Comparison of ENCODE assay signal across 1 cellular context in the genomic region with DNA sequence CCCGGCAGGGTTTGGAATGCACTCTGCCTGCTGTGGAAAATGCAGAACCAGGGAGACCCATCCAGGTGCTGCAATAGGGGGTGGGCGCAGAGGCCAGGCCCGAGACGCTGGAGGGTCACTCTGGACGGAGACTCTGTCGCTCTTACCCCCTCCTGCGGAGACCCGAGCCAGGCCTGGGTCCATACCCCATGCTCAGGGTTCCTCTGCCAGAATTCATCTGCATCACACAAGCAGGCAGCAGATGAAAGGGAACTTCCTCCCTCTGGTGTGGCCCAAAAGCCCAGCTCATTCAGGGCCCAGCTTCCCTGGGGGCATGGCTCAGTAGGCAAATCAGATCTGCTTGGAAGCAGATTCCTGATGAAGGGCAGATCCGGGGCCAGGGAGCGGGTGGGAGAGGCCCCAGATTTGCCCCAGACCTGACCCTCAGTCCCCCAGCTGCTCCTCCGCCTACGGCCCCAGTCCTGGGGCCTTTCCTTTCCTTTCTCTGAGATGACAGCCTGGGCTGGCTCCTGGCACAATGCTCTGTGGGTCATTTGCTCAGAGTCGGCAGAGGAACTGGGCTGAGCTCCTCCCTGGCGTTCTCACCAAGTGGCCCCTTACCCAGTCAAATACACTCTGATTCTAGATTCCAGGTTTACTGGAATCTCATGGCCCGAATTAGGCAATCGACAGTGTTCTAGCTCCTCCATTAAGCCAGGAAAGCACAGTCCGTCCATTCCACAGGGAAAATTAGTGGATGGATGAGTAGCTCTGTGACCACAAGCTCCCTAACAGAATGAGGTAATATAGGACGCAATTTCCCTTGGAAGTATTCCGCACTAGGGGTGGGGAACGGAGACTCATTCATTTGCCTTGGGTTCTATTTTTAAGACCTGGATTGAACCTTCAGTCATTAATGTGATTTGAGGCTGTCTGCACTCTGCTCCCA.
TF ChIP-seq lines count a peak whose summit lies in the region.

No MANE protein-coding gene starts in this region.

TF ChIP-seq in H1, 55 proteins besides CTCF, POLR2A, EP300 and RAD21:
- TF ChIP-seq TBP (IDR thresholded peaks at IDR 0.05; ENCODE audit: low read depth, low read length) (peak; percentile 37; the same call in 1 of the 2 replicates), EZH2 (IDR thresholded peaks at IDR 0.05; ENCODE audit: low read depth, low read length, severe bottlenecking) (no peak), BCL11A (IDR thresholded peaks at IDR 0.05; ENCODE audit: low read depth in 2 of 2, low read length in 2 of 2) (no peak), CHD2 (IDR thresholded peaks at IDR 0.05; ENCODE audit: low read length) (no peak)
- TF ChIP-seq, protein P1, sequence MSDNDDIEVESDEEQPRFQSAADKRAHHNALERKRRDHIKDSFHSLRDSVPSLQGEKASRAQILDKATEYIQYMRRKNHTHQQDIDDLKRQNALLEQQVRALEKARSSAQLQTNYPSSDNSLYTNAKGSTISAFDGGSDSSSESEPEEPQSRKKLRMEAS (IDR thresholded peaks at IDR 0.05) = 0 out of 2 replicates have a peak, but pooled peaks have one; percentile 12
